In genomic region chr6:52102330-52102932, GRCh38 we compare ENCODE assay signal across 21 cellular contexts. TPM values are rescaled to one million over a fixed set of nuclear protein-coding genes. Genes with fewer than 3 reads are reported as not detected.
DNase-seq lines count a peak whose midpoint lies in the region; ATAC-seq and TF ChIP-seq lines count a peak whose summit lies in the region.
"Had no signal": no experiment of that assay in that cellular context is flagged by ENCODE, and none has a peak within 500 bp of the region (broad histone marks: within the 10 kb centered on the region; RNA-seq: fewer than 3 reads in every experiment).

No MANE protein-coding gene starts in this region.

- no peak overlapping the region for H3K27ac Mint-ChIP-seq in Calu3 (ENCODE audit: unreplicated experiment)
- H3K27ac Mint-ChIP-seq: GM23338 had no signal

- H3K9me3 ChIP-seq in mucosa of descending colon (no peaks in the 10 kb centered on the region), skeletal muscle tissue (ENCODE audit: control insufficient read depth in 3 of 3, low read length in 3 of 3) (no peaks in the 10 kb centered on the region)
- H3K9me3 ChIP-seq: Caco-2, Peyer's patch had no signal

- BruUV-seq in Calu3 (replicated peaks; lab: Mats Ljungman, UMichigan): no TSS peak

- no peaks in the 10 kb centered on the region for H3K9me3 Mint-ChIP-seq in Calu3 (ENCODE audit: low read depth, unreplicated experiment)

- TF ChIP-seq CTCF in Calu3 (IDR thresholded peaks at IDR 0.05; ENCODE audit: unreplicated experiment): no peak
- no peak for TF ChIP-seq CTCF in NB4 (IDR thresholded peaks at IDR 0.05; ENCODE audit: low read depth, low read length)
- TF ChIP-seq CTCF in mucosa of descending colon (IDR thresholded peaks at IDR 0.05): no peak
- TF ChIP-seq CTCF in RWPE1 (conservative IDR thresholded peaks at IDR 0.05; ENCODE audit: low read depth): no peak

- H3K27ac ChIP-seq in skeletal muscle tissue (ENCODE audit: low read depth, low read length): peak overlapping the region; percentile 81
- no peak overlapping the region for H3K27ac ChIP-seq in RWPE1
- H3K27ac ChIP-seq: Peyer's patch had no signal

- no peak overlapping the region for H3K4me3 Mint-ChIP-seq in Calu3 (ENCODE audit: low read depth, unreplicated experiment)
- H3K4me3 Mint-ChIP-seq: GM23338 had no signal

- DNase-seq in Calu3 (peak; percentile 20), NB4 (ENCODE audit: low read depth) (peak; percentile 65), mucosa of descending colon (peak in 2 of 3 donors; percentile 15 to 23), RWPE1 (ENCODE audit: low spot score) (no peak), NCI-H2171 treated with DMSO at 0.1 percent for 48 hours (lab: John Stamatoyannopoulos, UW) (no peak), COLO829 (ENCODE audit: low spot score) (no peak)
- DNase-seq in effector CD4-positive, alpha-beta T cell: no peak
- DNase-seq: DMS53, EL, NCI-H1048, NCI-H1436, NCI-H1930, NCI-H526 treated with DMSO at 0.1 percent for 48 hours, Peyer's patch, SW 1271 had no signal

- H3K4me1 ChIP-seq in mucosa of descending colon (ENCODE audit: low read depth) (no peaks in the 10 kb centered on the region), skeletal muscle tissue (ENCODE audit: control insufficient read depth in 3 of 3, insufficient read depth in 3 of 3, low read length in 3 of 3) (peaks cover 39 to 52% (median 43%) of the 10 kb centered on the region in 3 donors)
- H3K4me1 ChIP-seq: Caco-2, Peyer's patch had no signal

- H3K4me1 Mint-ChIP-seq in Calu3 (ENCODE audit: low read depth, unreplicated experiment): peaks cover 56% of the 10 kb centered on the region

- intact Hi-C loops in Calu3 (cut with micrococcal nuclease; ENCODE audit: unreplicated experiment): no loop called here
- intact Hi-C loops in mucosa of descending colon (cut with DNase I, micrococcal nuclease): no loop called here

- H3K27me3 ChIP-seq in skeletal muscle tissue (ENCODE audit: control insufficient read depth in 3 of 3, insufficient read depth in 3 of 3, low read length in 3 of 3): no peaks in the 10 kb centered on the region
- H3K27me3 ChIP-seq: Peyer's patch had no signal

- no peaks in the 10 kb centered on the region for H3K36me3 Mint-ChIP-seq in Calu3 (ENCODE audit: insufficient read depth, unreplicated experiment)

- no peaks in the 10 kb centered on the region for H3K27me3 Mint-ChIP-seq in Calu3 (ENCODE audit: unreplicated experiment)

- TF ChIP-seq POLR2A in NB4 (IDR thresholded peaks at IDR 0.05; ENCODE audit: extremely low read depth, insufficient read length): no peak

- CTCF ChIA-PET in Calu3 (lab: Charles Lee) (no interaction called here), RWPE1 (lab: Yijun Ruan, JAX) (no interaction called here)

- H3K9ac ChIP-seq in skeletal muscle tissue (ENCODE audit: low read depth in 1 of 3, low read length in 3 of 3): peak overlapping the region in 1 of 3 donors; percentile 8

- H3K36me3 ChIP-seq in mucosa of descending colon (ENCODE audit: low read depth): no peaks in the 10 kb centered on the region
- H3K36me3 ChIP-seq in skeletal muscle tissue (ENCODE audit: control insufficient read depth in 3 of 3, insufficient read depth in 3 of 3, low read length in 3 of 3): no peaks in the 10 kb centered on the region
- H3K36me3 ChIP-seq: Peyer's patch had no signal

- peak; percentile 36 for ATAC-seq in mucosa of descending colon
- ATAC-seq: GM12878, GM23338, K562, Right ventricle myocardium inferior had no signal

- H3K4me3 ChIP-seq in NB4 (ENCODE audit: low read depth, low read length): no peak overlapping the region
- H3K4me3 ChIP-seq in mucosa of descending colon: no peak overlapping the region
- H3K4me3 ChIP-seq in skeletal muscle tissue (ENCODE audit: low read length in 3 of 3): no peak overlapping the region
- H3K4me3 ChIP-seq: GM12878, GM23338, K562, Peyer's patch had no signal

- POLR2A ChIA-PET in RWPE1 (lab: Yijun Ruan, JAX; ENCODE audit: low non-redundant PET): no interaction called here

RNA-seq across cellular contexts. Expression of gene PKHD1, which starts 15.0 kb away (rescaled TPM):
- total RNA-seq in Calu3 (2022) (23.7 and 25.2 TPM in 2 replicates), mucosa of descending colon (under 1 TPM; 0.12 to 0.22 (median 0.20) TPM), skeletal muscle tissue (38.6 TPM)
- total RNA-seq: Right ventricle myocardium inferior had no signal

Comparison
In these comparisons a context has a peak if more than half of its experiments do, and no peak if none do; other contexts are left out.
1. DNase-seq: peak in Calu3 (single experiment), NB4 (single experiment) and mucosa of descending colon (2 of 3); none in RWPE1 (single experiment), NCI-H2171 treated with DMSO at 0.1 percent for 48 hours (single experiment), COLO829 (single experiment) and effector CD4-positive, alpha-beta T cell (single experiment).
2. RNA of gene PKHD1, which starts 15.0 kb away (total RNA-seq): 38.6 TPM in skeletal muscle tissue (single experiment) and 23.7 to 25.2 TPM in Calu3; 0.12 to 0.22 TPM in mucosa of descending colon; every median in the first group is over 10 times any median in the second.